11 cellular contexts compared by ENCODE assay signal in the genomic region with DNA sequence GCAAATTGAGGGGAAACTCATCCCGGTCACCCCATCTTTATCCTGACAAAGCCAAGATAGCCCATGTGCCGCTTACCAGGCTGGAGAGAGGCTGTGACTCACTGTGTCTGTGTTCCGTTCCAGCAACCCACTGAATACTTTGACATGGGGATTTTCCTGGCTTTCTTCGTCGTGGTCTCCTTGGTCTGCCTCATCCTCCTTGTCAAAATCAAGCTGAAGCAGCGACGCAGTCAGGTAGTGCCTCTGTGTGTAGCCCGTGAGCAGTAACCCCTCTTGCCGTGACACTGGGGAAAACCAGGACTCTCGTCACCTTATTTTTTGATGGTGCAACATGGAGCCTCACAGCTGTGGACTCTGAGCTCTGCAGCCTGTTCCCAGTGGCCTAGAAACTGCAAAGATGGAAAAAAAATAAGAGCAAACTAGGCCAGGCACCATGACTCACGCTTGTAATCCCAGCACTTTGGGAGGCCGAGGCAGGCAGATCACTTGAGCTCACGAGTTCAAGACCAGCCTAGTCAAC. TPM values are rescaled to one million over a fixed set of nuclear protein-coding genes. Genes with fewer than 3 reads are reported as not detected.
DNase-seq lines count a peak whose midpoint lies in the region; ATAC-seq, FAIRE-seq and TF ChIP-seq lines count a peak whose summit lies in the region.
"Had no signal": no experiment of that assay in that cellular context is flagged by ENCODE, and none has a peak within 500 bp of the region (broad histone marks: within the 10 kb centered on the region; RNA-seq: fewer than 3 reads in every experiment).

No MANE protein-coding gene starts in this region.

- no peak overlapping the region for H3K4ac ChIP-seq in trophoblast cell (ENCODE audit: low read depth, low read length)

- peak overlapping the region; percentile 11 for H3K14ac ChIP-seq in trophoblast cell (ENCODE audit: low read length)

- 36% methylated on average over 12 of the region's 13 CpGs for WGBS in SK-N-SH (ENCODE audit: low lambda C conversion rate)
- 39 to 42% methylated on average over 6 to 10 of the region's 13 CpGs for WGBS in esophagus squamous epithelium, 2 donors
- WGBS in trophoblast cell (ENCODE audit: extremely low coverage, insufficient coverage, insufficient read length): no CpG with 5 or more reads among the region's 13 CpGs

- peaks cover 4% of the 10 kb centered on the region for H3K79me1 ChIP-seq in trophoblast cell (ENCODE audit: low read length)

- peak overlapping the region; percentile 15 for H2BK5ac ChIP-seq in trophoblast cell (ENCODE audit: low read depth, low read length, poor library complexity)

- 0 out of 2 replicates have a peak, but pooled peaks cover 3% of the 10 kb centered on the region for H3K79me2 ChIP-seq in SK-N-SH (ENCODE audit: insufficient read depth)
- H3K79me2 ChIP-seq in trophoblast cell (ENCODE audit: control insufficient read depth, insufficient read depth, low read length, poor library complexity): no peaks in the 10 kb centered on the region

- peak overlapping the region; percentile 30; the same call in 1 of the 2 replicates for H3K9ac ChIP-seq in SK-N-SH
- H3K9ac ChIP-seq in trophoblast cell (ENCODE audit: low read length): no peak overlapping the region
- H3K9ac ChIP-seq: BLaER1 treated with 17β-estradiol and CSF1 and Interleukin-3, amounts not matched to agents 10 nM and 100 nM had no signal

- peak; percentile 84 for DNase-seq in Caki2 (ENCODE audit: low read depth)
- DNase-seq in SK-N-SH: no peak
- DNase-seq in esophagus squamous epithelium (lab: John Stamatoyannopoulos, UW): no peak
- DNase-seq in trophoblast cell: no peak
- DNase-seq in GM12891 (ENCODE audit: insufficient read length, low spot score): no peak
- DNase-seq in SKM-1 treated with dmso at 0.1 percent for 144 hours (lab: John Stamatoyannopoulos, UW; ENCODE audit: unreplicated experiment): no peak
- no peak for DNase-seq in KBM-7
- DNase-seq: activated CD4-positive, alpha-beta T cell treated with anti-CD3 and anti-CD28 coated beads for 1 hour; NCI-H1417 treated with DMSO at 0.1 percent for 48 hours had no signal

- intact Hi-C loops in esophagus squamous epithelium (cut with DNase I): loop anchor here (5.0 kb wide), 1 partner anchor 187 kb away; no protein-coding TSS in a partner anchor

- H3K27ac ChIP-seq in SK-N-SH (ENCODE audit: low read depth in 2 of 2, low read length in 1 of 2): peak overlapping the region; percentile 56 to 94; a peak in 3 of 4 replicates
- peak overlapping the region; percentile 40 to 85 (median 68) for H3K27ac ChIP-seq in esophagus squamous epithelium
- peak overlapping the region; percentile 2 for H3K27ac ChIP-seq in trophoblast cell (ENCODE audit: low read depth, low read length)
- H3K27ac ChIP-seq: BLaER1 treated with 17β-estradiol and CSF1 and Interleukin-3, amounts not matched to agents 10 nM and 100 nM had no signal

- in situ Hi-C loops in Caki2 (cut with HindIII; ENCODE audit: low pct_unique_long_range_greater_than_20kb, low sequenced_read_pairs): no loop called here
- in situ Hi-C loops in KBM-7 (cut with MboI; ENCODE audit: low pct_unique_long_range_greater_than_20kb, low sequenced_read_pairs): no loop called here

- no peak overlapping the region for H2BK12ac ChIP-seq in trophoblast cell (ENCODE audit: low read length)

- no peak for TF ChIP-seq RAD21 in SK-N-SH (IDR thresholded peaks at IDR 0.05; ENCODE audit: low read length)

- TF ChIP-seq EP300 in SK-N-SH (IDR thresholded peaks at IDR 0.05; ENCODE audit: borderline replicate concordance in 1 of 2, low read depth in 1 of 2, low read length in 1 of 2): no peak

- H3K27me3 ChIP-seq in SK-N-SH (ENCODE audit: insufficient read depth) (no peaks in the 10 kb centered on the region), esophagus squamous epithelium (no peaks in the 10 kb centered on the region), trophoblast cell (ENCODE audit: insufficient read depth, low read length) (no peaks in the 10 kb centered on the region)
- H3K27me3 ChIP-seq: BLaER1 treated with 17β-estradiol and CSF1 and Interleukin-3, amounts not matched to agents 10 nM and 100 nM had no signal

- TF ChIP-seq POLR2A in esophagus squamous epithelium (IDR thresholded peaks at IDR 0.05) (no peak), GM12891 (IDR thresholded peaks at IDR 0.05; ENCODE audit: low read depth, low read length) (no peak)

- H3K4me1 ChIP-seq in SK-N-SH (ENCODE audit: control insufficient read depth in 1 of 2, insufficient read depth in 2 of 2, low read depth in 1 of 2, low read length in 1 of 2): peaks cover 2 to 28% of the 10 kb centered on the region in 2 experiments; a peak in 3 of 4 replicates
- peaks cover 11 to 55% (median 26%) of the 10 kb centered on the region in 3 donors for H3K4me1 ChIP-seq in esophagus squamous epithelium
- peaks cover 3 to 13% of the 10 kb centered on the region in 2 experiments for H3K4me1 ChIP-seq in trophoblast cell (ENCODE audit: control insufficient read depth in 1 of 2, insufficient read depth in 2 of 2, low read length in 2 of 2)

- H3K18ac ChIP-seq in trophoblast cell (ENCODE audit: low read length): no peak overlapping the region

- H3K9me3 ChIP-seq in SK-N-SH (no peaks in the 10 kb centered on the region), esophagus squamous epithelium (no peaks in the 10 kb centered on the region), trophoblast cell (ENCODE audit: insufficient read depth, low read depth, low read length) (no peaks in the 10 kb centered on the region)
- H3K9me3 ChIP-seq: BLaER1 treated with 17β-estradiol and CSF1 and Interleukin-3, amounts not matched to agents 10 nM and 100 nM had no signal

- H2AK5ac ChIP-seq in trophoblast cell (ENCODE audit: low read length): no peak overlapping the region

- no peak overlapping the region for H3K23ac ChIP-seq in trophoblast cell (ENCODE audit: low read length)

- no peak overlapping the region for H4K12ac ChIP-seq in trophoblast cell (ENCODE audit: low read depth, low read length)

- TF ChIP-seq CTCF in SK-N-SH (IDR thresholded peaks at IDR 0.05) (no peak), esophagus squamous epithelium (IDR thresholded peaks at IDR 0.05) (no peak)

- H4K20me1 ChIP-seq in SK-N-SH (ENCODE audit: insufficient read depth): no peaks in the 10 kb centered on the region

- H3K9me2 ChIP-seq in SK-N-SH: no peaks in the 10 kb centered on the region

- no peak overlapping the region for H2BK120ac ChIP-seq in trophoblast cell (ENCODE audit: insufficient read depth, low read length, poor library complexity)

- H4K8ac ChIP-seq in trophoblast cell (ENCODE audit: low read depth, low read length): no peak overlapping the region

- no peak overlapping the region for H3K4me3 ChIP-seq in SK-N-SH (ENCODE audit: low read depth in 2 of 2, low read length in 1 of 2)
- no peak overlapping the region for H3K4me3 ChIP-seq in esophagus squamous epithelium
- H3K4me3 ChIP-seq in trophoblast cell (ENCODE audit: low read depth, low read length): no peak overlapping the region
- H3K4me3 ChIP-seq: BLaER1 treated with 17β-estradiol and CSF1 and Interleukin-3, amounts not matched to agents 10 nM and 100 nM had no signal

- peaks cover 29% of the 10 kb centered on the region for H3F3A ChIP-seq in SK-N-SH (replicated peaks; ENCODE audit: insufficient read depth)

- POLR2A ChIA-PET in SK-N-SH (lab: Yijun Ruan, JAX): no interaction called here

- ATAC-seq in GM19324 (IDR thresholded peaks at IDR 0.05; ENCODE audit: low FRiP score, unreplicated experiment): no peak

- FAIRE-seq in GM12891 (lab: Jason Lieb, UNC): no peak

- H3K4me2 ChIP-seq in SK-N-SH (peak overlapping the region; percentile 71), trophoblast cell (ENCODE audit: low read length) (no peak overlapping the region)
- H3K4me2 ChIP-seq: BLaER1 treated with 17β-estradiol and CSF1 and Interleukin-3, amounts not matched to agents 10 nM and 100 nM had no signal

- H2AFZ ChIP-seq in SK-N-SH (ENCODE audit: low read depth) (no peak overlapping the region; the same call in 1 of the 2 replicates), trophoblast cell (ENCODE audit: insufficient read depth, low read length, poor library complexity) (no peak overlapping the region)

- H4K91ac ChIP-seq in trophoblast cell (ENCODE audit: low read depth, low read length): peak overlapping the region; percentile 12

- H3K36me3 ChIP-seq in SK-N-SH (replicated peaks in 1 of 2; ENCODE audit: control insufficient read depth in 1 of 2, insufficient read depth in 2 of 2, low read length in 1 of 2) (peaks cover 14 to 26% of the 10 kb centered on the region in 2 experiments), esophagus squamous epithelium (peaks cover 7 to 55% (median 7%) of the 10 kb centered on the region in 3 donors), trophoblast cell (ENCODE audit: control insufficient read depth in 1 of 2, insufficient read depth in 2 of 2, low read length in 2 of 2) (peaks cover 31 to 49% of the 10 kb centered on the region in 2 experiments)

- CTCF ChIA-PET in SK-N-SH (lab: Yijun Ruan, JAX): interaction anchor here (0.7 to 2.8 kb wide), 4 partner anchors 148 to 444 kb away, joined by 3 to 11 read pairs (median 4); no protein-coding TSS in a partner anchor

TF ChIP-seq in SK-N-SH, 30 proteins besides CTCF, POLR2A, EP300 and RAD21 (continues in another document):
- TF ChIP-seq, protein P1, sequence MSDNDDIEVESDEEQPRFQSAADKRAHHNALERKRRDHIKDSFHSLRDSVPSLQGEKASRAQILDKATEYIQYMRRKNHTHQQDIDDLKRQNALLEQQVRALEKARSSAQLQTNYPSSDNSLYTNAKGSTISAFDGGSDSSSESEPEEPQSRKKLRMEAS (IDR thresholded peaks at IDR 0.05; ENCODE audit: low read depth): peak; percentile 73

TF ChIP-seq in GM12891, 5 proteins besides CTCF, POLR2A, EP300 and RAD21:
- no peak for TF ChIP-seq POU2F2 (IDR thresholded peaks at IDR 0.05; ENCODE audit: low read depth, low read length)
- no peak for TF ChIP-seq POLR2AphosphoS5 (IDR thresholded peaks at IDR 0.05; ENCODE audit: low read depth, low read length)
- no peak for TF ChIP-seq TAF1 (IDR thresholded peaks at IDR 0.05; ENCODE audit: low read depth, low read length)
- TF ChIP-seq SPI1 (IDR thresholded peaks at IDR 0.05; ENCODE audit: low read depth, low read length): no peak

RNA-seq across cellular contexts. Expression of a gene that starts 16.9 kb away (rescaled TPM):
- not detected in 2 replicates for total RNA-seq in Caki2 (2014; rRNA removed; shearing (Covaris generic); ENCODE audit: low replicate concordance)
- polyA plus RNA-seq in SK-N-SH (2012; rRNA removed): not detected in 2 replicates
- polyA plus RNA-seq in SK-N-SH (2012; cell fraction: cytosol; rRNA removed): not detected in 2 replicates
- not detected in 2 replicates for polyA plus RNA-seq in SK-N-SH (2012; cell fraction: nucleus; rRNA removed)
- under 1 TPM in 1 of 4 donors, not detected in 3; 0.38 TPM for total RNA-seq in esophagus squamous epithelium
- not detected in 2 replicates for polyA plus RNA-seq in trophoblast cell (2013)
- not detected for polyA plus RNA-seq in GM12891 (2012; ENCODE audit: low read depth, missing spikeins)

RNA-seq across cellular contexts. Expression of a gene that starts 28.1 kb away (rescaled TPM):
- 4.8 and 8.4 TPM in 2 replicates for total RNA-seq in Caki2 (2014; rRNA removed; shearing (Covaris generic); ENCODE audit: low replicate concordance)
- polyA plus RNA-seq in SK-N-SH (2012; rRNA removed): 7.9 and 10.0 TPM in 2 replicates
- 7.0 and 10.4 TPM in 2 replicates for polyA plus RNA-seq in SK-N-SH (2012; cell fraction: cytosol; rRNA removed)
- 6.7 and 8.0 TPM in 2 replicates for polyA plus RNA-seq in SK-N-SH (2012; cell fraction: nucleus; rRNA removed)
- 10 to 100 TPM; 34.3 to 64.8 (median 47.7) TPM for total RNA-seq in esophagus squamous epithelium
- polyA plus RNA-seq in trophoblast cell (2013): 23.3 and 23.7 TPM in 2 replicates
- 0.26 TPM for polyA plus RNA-seq in GM12891 (2012; ENCODE audit: low read depth, missing spikeins)

Comparison
In these comparisons a context has a peak if more than half of its experiments do, and no peak if none do; other contexts are left out.
1. H3K27ac ChIP-seq: peak in every context shown above with its lines; median percentile 75 in SK-N-SH; 68 in esophagus squamous epithelium; 2 in trophoblast cell.